Comparison of ENCODE assay signal across 17 cellular contexts in the genomic region with DNA sequence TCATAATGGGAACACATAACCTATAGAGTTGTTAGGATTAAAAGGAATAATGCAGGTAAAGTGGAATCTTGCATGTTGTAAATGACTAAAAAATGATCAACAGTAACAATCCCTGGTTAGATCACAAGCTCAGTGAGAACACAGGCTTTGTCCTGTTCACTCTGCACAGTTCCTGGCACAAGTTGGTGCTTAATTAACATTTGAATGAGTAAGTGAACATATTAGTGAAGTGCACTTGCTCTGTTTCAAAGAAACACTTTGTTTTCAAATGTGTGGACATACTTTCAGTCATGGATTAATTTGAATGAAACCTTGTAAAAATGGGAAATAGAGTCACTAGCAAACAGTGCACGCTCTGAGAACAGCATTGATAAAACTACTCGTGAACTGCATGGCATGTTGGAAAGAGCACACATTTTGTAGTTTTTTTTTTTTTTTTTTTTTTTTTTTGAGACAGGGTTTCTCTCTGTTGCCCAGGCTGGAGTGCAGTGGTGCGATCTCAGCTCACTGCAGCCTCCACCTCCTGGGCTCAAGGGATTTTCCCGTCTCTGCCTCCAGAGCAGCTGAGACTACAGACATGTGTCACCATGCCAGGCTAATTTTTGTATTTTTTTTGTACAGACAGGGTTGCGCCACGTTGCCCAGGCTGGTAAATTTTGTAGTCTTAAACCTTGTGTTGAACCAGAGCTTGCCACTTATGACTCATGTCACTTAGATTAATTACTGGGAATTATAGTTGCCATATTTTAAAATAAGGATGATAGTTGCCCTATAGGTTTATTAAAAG.
DNase-seq lines count a peak whose midpoint lies in the region; ATAC-seq and TF ChIP-seq lines count a peak whose summit lies in the region.
"Had no signal": no experiment of that assay in that cellular context is flagged by ENCODE, and none has a peak within 500 bp of the region (broad histone marks: within the 10 kb centered on the region; RNA-seq: fewer than 3 reads in every experiment).

No MANE protein-coding gene starts in this region.

- H3K27ac Mint-ChIP-seq in H9 = peak overlapping the region in 2 of 3 experiments; percentile 67 to 68; a peak in 1 of 7 replicates

- H3K79me2 ChIP-seq in H9 (ENCODE audit: insufficient read depth, low read length) = no peaks in the 10 kb centered on the region
- H3K79me2 ChIP-seq in SK-N-SH (ENCODE audit: insufficient read depth) = no peaks in the 10 kb centered on the region

- H3K27ac ChIP-seq in H9 (ENCODE audit: insufficient read length, low read depth, low read length) (no peak overlapping the region), SK-N-SH (ENCODE audit: low read depth in 2 of 2, low read length in 1 of 2) (peak overlapping the region; percentile 71 to 73; a peak in 3 of 4 replicates), foreskin keratinocyte (no peak overlapping the region), vagina (no peak overlapping the region), transverse colon (no peak overlapping the region), testis (no peak overlapping the region)
- H3K27ac ChIP-seq: BLaER1 treated with 17β-estradiol and CSF1 and Interleukin-3, amounts not matched to agents 10 nM and 100 nM; gastrocnemius medialis; WERI-Rb-1 had no signal

- no peaks in the 10 kb centered on the region for H3K36me3 ChIP-seq in SK-N-SH (replicated peaks in 1 of 2; ENCODE audit: control insufficient read depth in 1 of 2, insufficient read depth in 2 of 2, low read length in 1 of 2)
- H3K36me3 ChIP-seq in skeletal muscle satellite cell (ENCODE audit: insufficient read depth, low read length) = no peaks in the 10 kb centered on the region
- H3K36me3 ChIP-seq in vagina = no peaks in the 10 kb centered on the region
- no peaks in the 10 kb centered on the region for H3K36me3 ChIP-seq in transverse colon
- no peaks in the 10 kb centered on the region for H3K36me3 ChIP-seq in testis (ENCODE audit: low read depth, missing control alignments)
- H3K36me3 ChIP-seq: BLaER1 treated with 17β-estradiol and CSF1 and Interleukin-3, amounts not matched to agents 10 nM and 100 nM; gastrocnemius medialis; WERI-Rb-1 had no signal

- H3T11ph ChIP-seq in H9 (ENCODE audit: low read length) = no peak overlapping the region

- TF ChIP-seq CTCF in H9 (conservative IDR thresholded peaks at IDR 0.05) (no peak), SK-N-SH (IDR thresholded peaks at IDR 0.05) (no peak), foreskin keratinocyte (conservative IDR thresholded peaks at IDR 0.05) (no peak), vagina (IDR thresholded peaks at IDR 0.05) (no peak), transverse colon (IDR thresholded peaks at IDR 0.05) (no peak), testis (IDR thresholded peaks at IDR 0.05) (no peak)

- no peak overlapping the region for H3K56ac ChIP-seq in H9 (ENCODE audit: insufficient read length, low read depth, low read length)

- H3F3A ChIP-seq in SK-N-SH (replicated peaks; ENCODE audit: insufficient read depth) = peaks cover 8% of the 10 kb centered on the region

- no peak for TF ChIP-seq RAD21 in SK-N-SH (IDR thresholded peaks at IDR 0.05; ENCODE audit: low read length)

- POLR2A ChIA-PET in SK-N-SH (lab: Yijun Ruan, JAX) = no interaction called here

- H3K27me3 ChIP-seq in H9 (ENCODE audit: insufficient read depth, low read length) (no peaks in the 10 kb centered on the region), SK-N-SH (ENCODE audit: insufficient read depth) (no peaks in the 10 kb centered on the region), foreskin keratinocyte (no peaks in the 10 kb centered on the region), skeletal muscle satellite cell (ENCODE audit: control insufficient read depth, insufficient read depth, low read length) (no peaks in the 10 kb centered on the region), vagina (no peaks in the 10 kb centered on the region), transverse colon (no peaks in the 10 kb centered on the region), testis (peaks cover 3% of the 10 kb centered on the region)
- H3K27me3 ChIP-seq: BLaER1 treated with 17β-estradiol and CSF1 and Interleukin-3, amounts not matched to agents 10 nM and 100 nM; gastrocnemius medialis had no signal

- no peak overlapping the region for H2AFZ ChIP-seq in H9 (ENCODE audit: low read length)
- 0 out of 2 replicates have a peak overlapping the region, but pooled peaks have one; percentile 21 for H2AFZ ChIP-seq in SK-N-SH (ENCODE audit: low read depth)

- WGBS in H9 (ENCODE audit: extremely low coverage, insufficient read length, low lambda C conversion rate) = no CpG with 5 or more reads among the region's 6 CpGs
- WGBS in SK-N-SH (ENCODE audit: low lambda C conversion rate) = 64% methylated on average over 6 of the region's 6 CpGs
- WGBS in transverse colon (ENCODE audit: low coverage in 1 of 2), 2 donors = 72 to 77% methylated on average over 5 to 6 of the region's 6 CpGs
- WGBS in testis, 2 donors = 82 to 93% methylated on average over 6 of the region's 6 CpGs

- ATAC-seq in foreskin keratinocyte (peak; percentile 84), GM21528 (IDR thresholded peaks at IDR 0.05; ENCODE audit: low FRiP score, unreplicated experiment) (no peak)

- TF ChIP-seq EP300 in SK-N-SH (IDR thresholded peaks at IDR 0.05; ENCODE audit: borderline replicate concordance in 1 of 2, low read depth in 1 of 2, low read length in 1 of 2) = no peak
- no peak for TF ChIP-seq EP300 in transverse colon (IDR thresholded peaks at IDR 0.05; ENCODE audit: low read depth)

- no peak overlapping the region for H3K23ac ChIP-seq in H9 (ENCODE audit: insufficient read length, low read depth, low read length)

- H3K4me1 ChIP-seq in H9 (ENCODE audit: insufficient read depth, low read length) = 0 out of 2 replicates have a peak, but pooled peaks cover 2% of the 10 kb centered on the region
- H3K4me1 ChIP-seq in SK-N-SH (ENCODE audit: control insufficient read depth in 1 of 2, insufficient read depth in 2 of 2, low read depth in 1 of 2, low read length in 1 of 2) = peaks cover 7% of the 10 kb centered on the region in 2 experiments; a peak in 2 of 4 replicates
- H3K4me1 ChIP-seq in foreskin keratinocyte = peaks cover 6% of the 10 kb centered on the region
- peaks cover 33% of the 10 kb centered on the region for H3K4me1 ChIP-seq in skeletal muscle satellite cell (ENCODE audit: control insufficient read depth, insufficient read depth, low read length)
- H3K4me1 ChIP-seq in vagina = no peaks in the 10 kb centered on the region
- H3K4me1 ChIP-seq in transverse colon = no peaks in the 10 kb centered on the region
- no peaks in the 10 kb centered on the region for H3K4me1 ChIP-seq in testis
- H3K4me1 ChIP-seq: BLaER1 treated with 17β-estradiol and CSF1 and Interleukin-3, amounts not matched to agents 10 nM and 100 nM; gastrocnemius medialis had no signal

- H2BK12ac ChIP-seq in H9 (ENCODE audit: insufficient read length, low read depth, low read length) = no peak overlapping the region

- H3K4me1 Mint-ChIP-seq in H9 = peaks cover 6 to 14% of the 10 kb centered on the region in 2 experiments; a peak in 3 of 4 replicates

- H3K9me3 ChIP-seq in H9 (ENCODE audit: control insufficient read depth, low read depth, low read length) = no peaks in the 10 kb centered on the region
- no peaks in the 10 kb centered on the region for H3K9me3 ChIP-seq in SK-N-SH
- H3K9me3 ChIP-seq in skeletal muscle satellite cell (replicated peaks; ENCODE audit: low read length) = no peaks in the 10 kb centered on the region
- no peaks in the 10 kb centered on the region for H3K9me3 ChIP-seq in vagina
- H3K9me3 ChIP-seq in transverse colon = no peaks in the 10 kb centered on the region
- no peaks in the 10 kb centered on the region for H3K9me3 ChIP-seq in testis
- H3K9me3 ChIP-seq: BLaER1 treated with 17β-estradiol and CSF1 and Interleukin-3, amounts not matched to agents 10 nM and 100 nM; gastrocnemius medialis had no signal

- H3K4me2 ChIP-seq in H9 (ENCODE audit: insufficient read depth, insufficient read length, low read length) = no peak overlapping the region
- no peak overlapping the region for H3K4me2 ChIP-seq in SK-N-SH
- H3K4me2 ChIP-seq in skeletal muscle satellite cell (ENCODE audit: low read length) = peak overlapping the region; percentile 26
- H3K4me2 ChIP-seq: BLaER1 treated with 17β-estradiol and CSF1 and Interleukin-3, amounts not matched to agents 10 nM and 100 nM had no signal

- H4K91ac ChIP-seq in H9 (ENCODE audit: insufficient read length, low read depth, low read length) = no peak overlapping the region

- in situ Hi-C loops in transverse colon (cut with MboI; ENCODE audit: low pct_ligation_motif_present in 1 of 4, low pct_unique_long_range_greater_than_20kb in 1 of 4, low sequenced_read_pairs in 3 of 4) = no loop called here

- CTCF ChIA-PET in SK-N-SH (lab: Yijun Ruan, JAX) = no interaction called here

- intact Hi-C loops in vagina (cut with DNase I) (no loop called here), transverse colon (cut with DNase I; ENCODE audit: low total_unique reads) (no loop called here), testis (cut with DNase I; ENCODE audit: low total_unique reads) (no loop called here)

- H3K4ac ChIP-seq in H9 (ENCODE audit: low read depth, low read length) = no peak overlapping the region

- no peak overlapping the region for H2AK5ac ChIP-seq in H9 (ENCODE audit: insufficient read length, low read length)

- no peaks in the 10 kb centered on the region for H3K23me2 ChIP-seq in H9 (ENCODE audit: insufficient read length, low read depth, low read length, poor library complexity, severe bottlenecking)

- DNase-seq in H9 = no peak
- DNase-seq in SK-N-SH = no peak
- DNase-seq in foreskin keratinocyte = peak in 1 of 2 donors; percentile 45
- no peak for DNase-seq in vagina (ENCODE audit: extremely low spot score in 2 of 2)
- DNase-seq in transverse colon = no peak
- no peak for DNase-seq in testis
- DNase-seq: activated naive CD4-positive, alpha-beta T cell; gastrocnemius medialis; H7; KG1; NCI-H1417 treated with DMSO at 0.1 percent for 48 hours; NCI-H345; WERI-Rb-1 had no signal

- H4K8ac ChIP-seq in H9 (replicated peaks; ENCODE audit: insufficient read length, low read depth, low read length) = no peak overlapping the region

- H3K9me3 Mint-ChIP-seq in H9 = no peaks in the 10 kb centered on the region
- H3K9me3 Mint-ChIP-seq: brain had no signal

- H2BK5ac ChIP-seq in H9 (ENCODE audit: insufficient read length, low read length) = no peak overlapping the region

- no peak overlapping the region for H3K9ac ChIP-seq in H9 (ENCODE audit: extremely low read depth, insufficient read length, low read length)
- H3K9ac ChIP-seq in SK-N-SH = peak overlapping the region; percentile 3; the same call in 1 of the 2 replicates
- peak overlapping the region; percentile 65 for H3K9ac ChIP-seq in skeletal muscle satellite cell (ENCODE audit: low read depth, low read length)
- H3K9ac ChIP-seq: BLaER1 treated with 17β-estradiol and CSF1 and Interleukin-3, amounts not matched to agents 10 nM and 100 nM had no signal

- H3K14ac ChIP-seq in H9 (ENCODE audit: insufficient read depth, low read length) = no peak overlapping the region

- H3K36me3 Mint-ChIP-seq in H9 (ENCODE audit: insufficient read depth in 1 of 3, low read depth in 3 of 3) = no peaks in the 10 kb centered on the region
- H3K36me3 Mint-ChIP-seq: brain had no signal

- H3K9me2 ChIP-seq in SK-N-SH = no peaks in the 10 kb centered on the region

- H4K5ac ChIP-seq in H9 (ENCODE audit: insufficient read length, low read depth, low read length) = no peak overlapping the region

- H2BK20ac ChIP-seq in H9 (ENCODE audit: low read depth, low read length, poor library complexity, severe bottlenecking) = no peak overlapping the region

- H4K20me1 ChIP-seq in H9 (ENCODE audit: control insufficient read depth, insufficient read depth, insufficient read length) = no peaks in the 10 kb centered on the region
- no peaks in the 10 kb centered on the region for H4K20me1 ChIP-seq in SK-N-SH (ENCODE audit: insufficient read depth)
- H4K20me1 ChIP-seq: BLaER1 treated with 17β-estradiol and CSF1 and Interleukin-3, amounts not matched to agents 10 nM and 100 nM had no signal

- no peak overlapping the region for H2BK15ac ChIP-seq in H9 (ENCODE audit: low read depth, low read length)

- TF ChIP-seq POLR2A in vagina (IDR thresholded peaks at IDR 0.05) = no peak
- TF ChIP-seq POLR2A in transverse colon (IDR thresholded peaks at IDR 0.05) = no peak
- TF ChIP-seq POLR2A in testis (IDR thresholded peaks at IDR 0.05) = no peak

- H3K79me1 ChIP-seq in H9 (ENCODE audit: insufficient read depth, low read depth, low read length, poor library complexity, severe bottlenecking) = no peaks in the 10 kb centered on the region

- H3K4me3 ChIP-seq in SK-N-SH (ENCODE audit: low read depth in 2 of 2, low read length in 1 of 2) = no peak overlapping the region
- H3K4me3 ChIP-seq in skeletal muscle satellite cell (ENCODE audit: low read length) = no peak overlapping the region
- no peak overlapping the region for H3K4me3 ChIP-seq in vagina
- no peak overlapping the region for H3K4me3 ChIP-seq in transverse colon
- H3K4me3 ChIP-seq in testis = no peak overlapping the region
- H3K4me3 ChIP-seq: BLaER1 treated with 17β-estradiol and CSF1 and Interleukin-3, amounts not matched to agents 10 nM and 100 nM; gastrocnemius medialis had no signal

- no peaks in the 10 kb centered on the region for H3K27me3 Mint-ChIP-seq in H9 (ENCODE audit: low read depth)
- H3K27me3 Mint-ChIP-seq: brain had no signal

- no peak overlapping the region for H3K18ac ChIP-seq in H9 (ENCODE audit: insufficient read length, low read depth, low read length)

- no peak overlapping the region for H3K4me3 Mint-ChIP-seq in H9

- no peak overlapping the region for H2BK120ac ChIP-seq in H9 (ENCODE audit: low read depth, low read length, poor library complexity, severe bottlenecking)

Comparison
In these comparisons a context has a peak if more than half of its experiments do, and no peak if none do; other contexts are left out.
1. H3K27ac ChIP-seq: peak in SK-N-SH (2 of 2); none in H9 (single experiment), foreskin keratinocyte (single experiment), vagina (single experiment), transverse colon (0 of 4) and testis (0 of 2).